23 cellular contexts compared by ENCODE assay signal in the genomic region with DNA sequence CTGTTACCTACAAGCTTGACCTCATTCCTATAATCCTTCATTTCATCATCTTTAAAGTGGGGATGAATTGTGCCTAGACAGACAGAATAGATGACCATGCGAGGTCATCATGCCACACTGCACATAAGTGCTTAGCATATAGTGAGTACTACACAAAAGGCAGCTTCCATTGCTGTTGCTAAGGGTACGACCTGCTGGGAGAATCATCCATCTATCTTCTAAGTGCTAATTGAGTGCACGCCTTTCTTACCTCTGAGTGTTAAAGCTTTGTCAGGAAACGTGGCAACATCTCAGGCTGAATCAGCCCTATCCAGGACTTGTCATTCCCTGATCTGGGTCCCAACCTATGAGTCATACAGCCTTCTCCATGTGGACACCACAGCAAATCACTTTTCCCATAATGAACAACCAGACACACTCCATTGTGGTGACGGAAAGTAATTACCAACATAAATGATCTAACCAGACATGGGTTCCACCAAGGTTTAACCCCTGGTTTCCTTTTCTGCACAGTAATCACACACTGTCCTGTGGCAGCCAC.
DNase-seq lines count a peak whose midpoint lies in the region; ATAC-seq and TF ChIP-seq lines count a peak whose summit lies in the region.
"Had no signal": no experiment of that assay in that cellular context is flagged by ENCODE, and none has a peak within 500 bp of the region (broad histone marks: within the 10 kb centered on the region; RNA-seq: fewer than 3 reads in every experiment).

No MANE protein-coding gene starts in this region.

- no peak for ATAC-seq in gastroesophageal sphincter
- no peak for ATAC-seq in GM19463 (IDR thresholded peaks at IDR 0.05; ENCODE audit: unreplicated experiment)
- ATAC-seq: activated CD8-positive, alpha-beta T cell treated with anti-CD3 and anti-CD28 coated beads for 36 hours; heart left ventricle had no signal

- no peaks in the 10 kb centered on the region for H3K36me3 ChIP-seq in esophagus muscularis mucosa
- H3K36me3 ChIP-seq in gastroesophageal sphincter: no peaks in the 10 kb centered on the region
- H3K36me3 ChIP-seq: ascending aorta, heart left ventricle, Peyer's patch had no signal

- peak; percentile 58 for DNase-seq in HK-2 (ENCODE audit: unreplicated experiment)
- peak; percentile 26 for DNase-seq in SW480 (ENCODE audit: low spot score)
- DNase-seq in esophagus muscularis mucosa (ENCODE audit: extremely low spot score): peak; percentile 64
- peak; percentile 12 for DNase-seq in stromal cell of bone marrow (ENCODE audit: low read depth)
- no peak for DNase-seq in substantia nigra (lab: John Stamatoyannopoulos, UW)
- DNase-seq: activated CD4-positive, CD25-positive, alpha-beta regulatory T cell treated with anti-CD3 and anti-CD28 coated beads, Interleukin-2, amount 50 U/mL, for 72 hours; activated CD8-positive, alpha-beta T cell treated with anti-CD3 and anti-CD28 coated beads for 36 hours; activated naive CD8-positive, alpha-beta T cell treated with anti-CD3 and anti-CD28 coated beads, Interleukin-2, amount 10 ng/mL, durations not matched to agents 7 days and 5 days; dorsolateral prefrontal cortex; GOT3; heart left ventricle; Kasumi-1; NCI-H1092 treated with DMSO at 0.1 percent for 48 hours; NCI-H187; NCI-H69; Peyer's patch; retina; small intestine had no signal

- no peak overlapping the region for H3K4me3 ChIP-seq in esophagus muscularis mucosa
- H3K4me3 ChIP-seq in gastroesophageal sphincter: no peak overlapping the region
- H3K4me3 ChIP-seq: ascending aorta, dorsolateral prefrontal cortex, heart left ventricle, lung, Peyer's patch had no signal

- intact Hi-C loops in esophagus muscularis mucosa (cut with DNase I): no loop called here

- TF ChIP-seq CTCF in esophagus muscularis mucosa (IDR thresholded peaks at IDR 0.05) (no peak), gastroesophageal sphincter (IDR thresholded peaks at IDR 0.05) (no peak)

- H3K27me3 ChIP-seq in esophagus muscularis mucosa (no peaks in the 10 kb centered on the region), gastroesophageal sphincter (no peaks in the 10 kb centered on the region)
- H3K27me3 ChIP-seq: ascending aorta, Peyer's patch had no signal

- no peak for TF ChIP-seq EP300 in esophagus muscularis mucosa (IDR thresholded peaks at IDR 0.05)
- no peak for TF ChIP-seq EP300 in gastroesophageal sphincter (IDR thresholded peaks at IDR 0.05)

- H3K27ac ChIP-seq in esophagus muscularis mucosa (replicated peaks in 1 of 4) (no peak overlapping the region), substantia nigra (ENCODE audit: low read depth, low read length, poor library complexity, severe bottlenecking) (no peak overlapping the region), gastroesophageal sphincter (no peak overlapping the region)
- H3K27ac ChIP-seq: ascending aorta, dorsolateral prefrontal cortex, heart left ventricle, HL-60, Peyer's patch had no signal

- H3K9me3 ChIP-seq in esophagus muscularis mucosa (no peaks in the 10 kb centered on the region), gastroesophageal sphincter (no peaks in the 10 kb centered on the region)
- H3K9me3 ChIP-seq: ascending aorta, heart left ventricle, Peyer's patch had no signal

- WGBS in esophagus muscularis mucosa: 74% methylated on average over 5 of the region's 5 CpGs
- 83 to 96% methylated on average over 3 to 4 of the region's 5 CpGs for WGBS in gastroesophageal sphincter (ENCODE audit: low coverage in 1 of 2), 2 donors

- TF ChIP-seq POLR2A in esophagus muscularis mucosa (IDR thresholded peaks at IDR 0.05; ENCODE audit: low read depth): no peak
- no peak for TF ChIP-seq POLR2A in gastroesophageal sphincter (IDR thresholded peaks at IDR 0.05)

- H3K4me1 ChIP-seq in esophagus muscularis mucosa (no peaks in the 10 kb centered on the region), gastroesophageal sphincter (no peaks in the 10 kb centered on the region)
- H3K4me1 ChIP-seq: ascending aorta, heart left ventricle, Peyer's patch had no signal

Comparison
In these comparisons a context has a peak if more than half of its experiments do, and no peak if none do; other contexts are left out.
1. DNase-seq: peak in HK-2 (single experiment), SW480 (single experiment), esophagus muscularis mucosa (single experiment) and stromal cell of bone marrow (single experiment); none in substantia nigra (0 of 49).